Comparison of ENCODE assay signal across 8 cellular contexts in genomic region chr14:71554959-71555612, GRCh38.
DNase-seq lines count a peak whose midpoint lies in the region; ATAC-seq and TF ChIP-seq lines count a peak whose summit lies in the region.

No MANE protein-coding gene starts in this region.

- H3F3A ChIP-seq in GM23248 (ENCODE audit: insufficient read depth) = peaks cover 33% of the 10 kb centered on the region

- H3K36me3 ChIP-seq in RWPE2 (ENCODE audit: low read depth) (no peaks in the 10 kb centered on the region), neutrophil (no peaks in the 10 kb centered on the region), GM23248 (ENCODE audit: low read depth) (no peaks in the 10 kb centered on the region), BE2C (no peaks in the 10 kb centered on the region)

- DNase-seq in RWPE2 (ENCODE audit: low spot score) = no peak
- no peak for DNase-seq in GM23248
- no peak for DNase-seq in OCI-M2 (lab: John Stamatoyannopoulos, UW; ENCODE audit: unreplicated experiment)
- DNase-seq in BE2C = no peak
- DNase-seq in HuH-7 (ENCODE audit: low spot score) = no peak

- no peak overlapping the region for H2AFZ ChIP-seq in GM23248

- no peaks in the 10 kb centered on the region for H3K9me2 ChIP-seq in GM23248 (ENCODE audit: insufficient read depth)

- H3K79me2 ChIP-seq in GM23248 (ENCODE audit: insufficient read depth) = peaks cover 86% of the 10 kb centered on the region

- no peak overlapping the region for H3K4me2 ChIP-seq in GM23248 (ENCODE audit: unreplicated experiment)

- 97 to 100% methylated on average over 2 of the region's 2 CpGs for WGBS in GM23248 (ENCODE audit: low coverage in 1 of 2, low lambda C conversion rate in 2 of 2, missing lambda C conversion rate in 2 of 2), 2 experiments

- no peak overlapping the region for H3K9ac ChIP-seq in GM23248

- ATAC-seq in GM19035 (IDR thresholded peaks at IDR 0.05; ENCODE audit: unreplicated experiment) (peak; percentile 19), HG02763 (IDR thresholded peaks at IDR 0.05; ENCODE audit: unreplicated experiment) (peak; percentile 30), RWPE2 (ENCODE audit: low read depth) (no peak)

- H4K20me1 ChIP-seq in GM23248 (ENCODE audit: insufficient read depth) = no peaks in the 10 kb centered on the region

- in situ Hi-C loops in GM23248 (cut with MboI) = no loop called here

- H3K4me3 ChIP-seq in RWPE2 (ENCODE audit: severe bottlenecking) (no peak overlapping the region), neutrophil (ENCODE audit: low read depth in 1 of 2, low read length in 1 of 2) (peak overlapping the region; percentile 32 to 43), GM23248 (no peak overlapping the region), BE2C (ENCODE audit: low read depth, low read length) (no peak overlapping the region)

- H3K27ac ChIP-seq in RWPE2 (ENCODE audit: poor library complexity, severe bottlenecking) = peak overlapping the region; percentile 1
- H3K27ac ChIP-seq in neutrophil = peak overlapping the region; percentile 99
- H3K27ac ChIP-seq in GM23248 = no peak overlapping the region

- no peak for TF ChIP-seq CTCF in RWPE2 (IDR thresholded peaks at IDR 0.05; ENCODE audit: poor library complexity, severe bottlenecking)
- no peak for TF ChIP-seq CTCF in neutrophil (IDR thresholded peaks at IDR 0.05)
- no peak for TF ChIP-seq CTCF in BE2C (IDR thresholded peaks at IDR 0.05; ENCODE audit: low read depth, low read length)

- peaks cover 11% of the 10 kb centered on the region for H3K4me1 ChIP-seq in RWPE2 (ENCODE audit: insufficient read depth, poor library complexity, severe bottlenecking)
- H3K4me1 ChIP-seq in neutrophil (ENCODE audit: control insufficient read depth in 1 of 2, insufficient read depth in 1 of 2, low read depth in 1 of 2, low read length in 1 of 2) = peaks cover 75% of the 10 kb centered on the region in 2 experiments
- peaks cover 25% of the 10 kb centered on the region for H3K4me1 ChIP-seq in GM23248 (ENCODE audit: insufficient read depth)
- peaks cover 6% of the 10 kb centered on the region; the same call in 1 of the 2 replicates for H3K4me1 ChIP-seq in BE2C

- H3K9me3 ChIP-seq in RWPE2 (ENCODE audit: severe bottlenecking) (no peaks in the 10 kb centered on the region), neutrophil (no peaks in the 10 kb centered on the region), GM23248 (ENCODE audit: low read depth) (no peaks in the 10 kb centered on the region), BE2C (no peaks in the 10 kb centered on the region)

- H3K27me3 ChIP-seq in RWPE2 (ENCODE audit: insufficient read depth, poor library complexity, severe bottlenecking) = no peaks in the 10 kb centered on the region
- H3K27me3 ChIP-seq in neutrophil = no peaks in the 10 kb centered on the region
- no peaks in the 10 kb centered on the region for H3K27me3 ChIP-seq in GM23248 (replicated peaks; ENCODE audit: insufficient read depth)
- H3K27me3 ChIP-seq in BE2C = no peaks in the 10 kb centered on the region

Comparison
In these comparisons a context has a peak if more than half of its experiments do, and no peak if none do; other contexts are left out.
1. H3K4me3 ChIP-seq: peak in neutrophil (2 of 2); none in RWPE2 (single experiment), GM23248 (single experiment) and BE2C (single experiment).